8 cellular contexts compared by ENCODE assay signal in genomic region chrX:130165703-130166502, GRCh38. TPM values are rescaled to one million over a fixed set of nuclear protein-coding genes. Genes with fewer than 3 reads are reported as not detected.
DNase-seq lines count a peak whose midpoint lies in the region; ATAC-seq and TF ChIP-seq lines count a peak whose summit lies in the region.

TSS of gene AIFM1 (minus strand) at chrX:130165841. CDS start at chrX:130165656, 185 bp downstream.

- TF ChIP-seq CTCF in SK-N-SH (IDR thresholded peaks at IDR 0.05): no peak

- TF ChIP-seq RAD21 in SK-N-SH (IDR thresholded peaks at IDR 0.05; ENCODE audit: low read length): 0 out of 2 replicates have a peak, but pooled peaks have one; percentile 19

- H3K79me2 ChIP-seq in SK-N-SH (ENCODE audit: insufficient read depth): peaks cover 42% of the 10 kb centered on the region

- peak within 1 kb of the TSS; percentile 68 for H3K9ac ChIP-seq in SK-N-SH

- H3K27ac ChIP-seq in SK-N-SH (ENCODE audit: low read depth in 2 of 2, low read length in 1 of 2): peak within 1 kb of the TSS; percentile 89 to 94

- DNase-seq in GM04503 (ENCODE audit: low read depth): peak; percentile 75
- DNase-seq in NCI-H1048 (lab: John Stamatoyannopoulos, UW): peak; percentile 73
- DNase-seq in SK-N-SH: peak; percentile 93
- peak; percentile 86 for DNase-seq in activated naive CD4-positive, alpha-beta T cell treated with anti-CD3 and anti-CD28 coated beads, Interleukin-2, amount 50 U/mL, for 16 hours
- DNase-seq in germinal center (ENCODE audit: low spot score): peak; percentile 86
- DNase-seq in non-pigmented ciliary epithelial cell (ENCODE audit: low read depth): peak; percentile 80
- peak; percentile 88 for DNase-seq in superior temporal gyrus (ENCODE audit: extremely low spot score)

- TF ChIP-seq EP300 in SK-N-SH (IDR thresholded peaks at IDR 0.05; ENCODE audit: borderline replicate concordance in 1 of 2, low read depth in 1 of 2, low read length in 1 of 2): no peak; a peak in 1 of 4 replicates

- H3K9me3 ChIP-seq in SK-N-SH: no peaks in the 10 kb centered on the region

- CTCF ChIA-PET in SK-N-SH (lab: Yijun Ruan, JAX): interaction anchor here (1.1 to 2.3 kb wide), 3 partner anchors 9 to 86 kb away, joined by 3 to 10 read pairs (median 3); no protein-coding TSS in a partner anchor

- peak within 1 kb of the TSS; percentile 100 for H2AFZ ChIP-seq in SK-N-SH (ENCODE audit: low read depth)

- peak within 1 kb of the TSS; percentile 83 to 91 for H3K4me3 ChIP-seq in SK-N-SH (ENCODE audit: low read depth in 2 of 2, low read length in 1 of 2)

- under 1% methylated on average over 41 of the region's 50 CpGs for WGBS in SK-N-SH (ENCODE audit: low lambda C conversion rate)

- H3K4me2 ChIP-seq in SK-N-SH: peak within 1 kb of the TSS; percentile 94

- no peaks in the 10 kb centered on the region for H4K20me1 ChIP-seq in SK-N-SH (ENCODE audit: insufficient read depth)

- POLR2A ChIA-PET in SK-N-SH (lab: Yijun Ruan, JAX): interaction anchor here (1.0 kb wide), 2 partner anchors 9 to 21 kb away, joined by 4 to 8 read pairs; no protein-coding TSS in a partner anchor

- ATAC-seq in HG02571 (IDR thresholded peaks at IDR 0.05; ENCODE audit: unreplicated experiment): peak; percentile 90

- H3K4me1 ChIP-seq in SK-N-SH (ENCODE audit: control insufficient read depth in 1 of 2, insufficient read depth in 2 of 2, low read depth in 1 of 2, low read length in 1 of 2): peaks cover 0 to 12% of the 10 kb centered on the region in 2 experiments; a peak in 2 of 4 replicates

- no peaks in the 10 kb centered on the region for H3K9me2 ChIP-seq in SK-N-SH

- H3F3A ChIP-seq in SK-N-SH (replicated peaks; ENCODE audit: insufficient read depth): peaks cover 4% of the 10 kb centered on the region

- H3K36me3 ChIP-seq in SK-N-SH (replicated peaks in 1 of 2; ENCODE audit: control insufficient read depth in 1 of 2, insufficient read depth in 2 of 2, low read length in 1 of 2): no peaks in the 10 kb centered on the region

- no peaks in the 10 kb centered on the region for H3K27me3 ChIP-seq in SK-N-SH (ENCODE audit: insufficient read depth)

TF ChIP-seq in SK-N-SH, 30 proteins besides CTCF, POLR2A, EP300 and RAD21 (continues in another document):
- no peak for TF ChIP-seq GATA2 (CRISPR knock-in tag; IDR thresholded peaks at IDR 0.05)
- no peak for TF ChIP-seq EZH2phosphoT487 (IDR thresholded peaks at IDR 0.05; ENCODE audit: borderline replicate concordance, low read depth)
- TF ChIP-seq ELF1 (IDR thresholded peaks at IDR 0.05): peak; percentile 75
- TF ChIP-seq TAF1 (IDR thresholded peaks at IDR 0.05; ENCODE audit: borderline replicate concordance, low read depth, low read length): peak; percentile 70
- peak; percentile 64; the same call in 1 of the 2 replicates for TF ChIP-seq SIN3A (IDR thresholded peaks at IDR 0.05; ENCODE audit: borderline replicate concordance, low read depth, low read length)
- TF ChIP-seq NRF1 (IDR thresholded peaks at IDR 0.05; ENCODE audit: low read depth, low read length): peak; percentile 96
- peak; percentile 71 for TF ChIP-seq POLR2AphosphoS5 (IDR thresholded peaks at IDR 0.05; ENCODE audit: low read depth, low read length)
- TF ChIP-seq TEAD4 (IDR thresholded peaks at IDR 0.05; ENCODE audit: borderline replicate concordance, insufficient read depth): 0 out of 2 replicates have a peak, but pooled peaks have one; percentile 20
- peak; percentile 74; the same call in 1 of the 2 replicates for TF ChIP-seq YY1 (IDR thresholded peaks at IDR 0.05; ENCODE audit: low read depth)
- TF ChIP-seq USF2 (IDR thresholded peaks at IDR 0.05; ENCODE audit: borderline replicate concordance, low read depth, low read length): no peak
- peak; percentile 30; the same call in 1 of the 2 replicates for TF ChIP-seq NFIC (IDR thresholded peaks at IDR 0.05; ENCODE audit: borderline replicate concordance)
- TF ChIP-seq MXI1 (IDR thresholded peaks at IDR 0.05; ENCODE audit: low read depth, low read length): peak; percentile 67
- no peak for TF ChIP-seq FOSL2 (IDR thresholded peaks at IDR 0.05; ENCODE audit: borderline replicate concordance, low read depth)
- TF ChIP-seq RXRA (IDR thresholded peaks at IDR 0.05; ENCODE audit: borderline replicate concordance, low read depth): no peak
- peak; percentile 54 for TF ChIP-seq GABPA (IDR thresholded peaks at IDR 0.05; ENCODE audit: low read depth)
- no peak for TF ChIP-seq IRF3 (IDR thresholded peaks at IDR 0.05; ENCODE audit: low read depth, low read length)
- no peak for TF ChIP-seq REST (IDR thresholded peaks at IDR 0.05; ENCODE audit: low read depth, low read length)
- TF ChIP-seq MAX (IDR thresholded peaks at IDR 0.05; ENCODE audit: low read depth): peak; percentile 83
- no peak for TF ChIP-seq FOXJ3 (CRISPR knock-in tag; IDR thresholded peaks at IDR 0.05)
- TF ChIP-seq USF1 (IDR thresholded peaks at IDR 0.05; ENCODE audit: borderline replicate concordance, low read depth): no peak
- no peak for TF ChIP-seq SMC3 (IDR thresholded peaks at IDR 0.05; ENCODE audit: low read depth, low read length)
- TF ChIP-seq JUND (IDR thresholded peaks at IDR 0.05): peak; percentile 93
- peak; percentile 42; the same call in 1 of the 2 replicates for TF ChIP-seq TCF12 (IDR thresholded peaks at IDR 0.05)
- no peak for TF ChIP-seq MEF2A (IDR thresholded peaks at IDR 0.05; ENCODE audit: borderline replicate concordance, low read depth)
- no peak for TF ChIP-seq FOXM1 (IDR thresholded peaks at IDR 0.05; ENCODE audit: low read depth)
- peak; percentile 62 for TF ChIP-seq CHD2 (IDR thresholded peaks at IDR 0.05; ENCODE audit: low read length, partially characterized antibody)
- TF ChIP-seq RCOR1 (IDR thresholded peaks at IDR 0.05; ENCODE audit: low read length): peak; percentile 51; the same call in 1 of the 2 replicates

RNA-seq across cellular contexts. Expression of gene AIFM1, which starts in this region (rescaled TPM):
- 49.8 and 61.4 TPM in 2 replicates for polyA plus RNA-seq in SK-N-SH (2012; rRNA removed)
- polyA plus RNA-seq in SK-N-SH (2012; cell fraction: cytosol; rRNA removed): 53.5 and 61.9 TPM in 2 replicates
- polyA plus RNA-seq in SK-N-SH (2012; cell fraction: nucleus; rRNA removed): 31.3 and 34.0 TPM in 2 replicates

Comparison
In these comparisons a context has a peak if more than half of its experiments do, and no peak if none do; other contexts are left out.
1. Peak in every context shown above with its lines: DNase-seq, ATAC-seq, H3K4me3 ChIP-seq and H3K27ac ChIP-seq.